Comparison of ENCODE assay signal across 2 cellular contexts in genomic region chr14:53984958-53985357, GRCh38. TPM values are rescaled to one million over a fixed set of nuclear protein-coding genes. Genes with fewer than 3 reads are reported as not detected.
"Had no signal": no experiment of that assay in that cellular context is flagged by ENCODE, and none has a peak within 500 bp of the region (broad histone marks: within the 10 kb centered on the region; RNA-seq: fewer than 3 reads in every experiment).

No MANE protein-coding gene starts in this region.

RNA-seq across cellular contexts. Expression of gene BMP4, which starts 28.3 kb away (rescaled TPM):
- total RNA-seq: mononuclear cell had no signal
- polyA plus RNA-seq: immature natural killer cell had no signal
